15 cellular contexts compared by ENCODE assay signal in the genomic region with DNA sequence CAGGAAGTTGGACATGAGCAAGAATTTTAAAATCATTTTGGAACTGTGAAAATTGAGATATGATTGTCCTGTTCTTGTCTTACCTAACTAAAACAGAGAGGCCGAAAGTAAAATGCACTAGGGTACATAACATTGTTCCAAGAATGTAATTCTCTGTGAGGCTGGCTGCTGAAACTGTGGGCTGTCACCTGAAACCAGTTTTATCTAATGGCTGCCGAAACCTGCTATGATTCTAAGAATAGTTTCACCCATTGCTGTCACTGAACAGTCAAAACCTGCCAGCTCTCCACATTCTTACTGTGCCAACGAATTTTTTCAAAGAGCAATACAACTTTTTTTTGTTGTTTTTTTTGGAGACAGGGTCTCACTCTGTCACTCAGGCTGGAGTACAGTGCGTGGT.
DNase-seq lines count a peak whose midpoint lies in the region; ATAC-seq, FAIRE-seq and TF ChIP-seq lines count a peak whose summit lies in the region.
"Had no signal": no experiment of that assay in that cellular context is flagged by ENCODE, and none has a peak within 500 bp of the region (broad histone marks: within the 10 kb centered on the region; RNA-seq: fewer than 3 reads in every experiment).

No MANE protein-coding gene starts in this region.

- H3K9me3 ChIP-seq in mammary epithelial cell (replicated peaks; ENCODE audit: insufficient read depth, low read length) (no peaks in the 10 kb centered on the region), parathyroid adenoma (ENCODE audit: control insufficient read depth, low read length) (no peaks in the 10 kb centered on the region)
- H3K9me3 ChIP-seq: esophagus muscularis mucosa, right atrium auricular region had no signal

- intact Hi-C loops in mammary epithelial cell (cut with micrococcal nuclease) = no loop called here
- intact Hi-C loops in MCF 10A (cut with micrococcal nuclease) = no loop called here

- no peak overlapping the region for H3K27ac Mint-ChIP-seq in MCF 10A (ENCODE audit: low read depth, unreplicated experiment)
- no peak overlapping the region for H3K27ac Mint-ChIP-seq in activated naive CD8-positive, alpha-beta T cell treated with anti-CD3 and anti-CD28 coated beads for 36 hours
- H3K27ac Mint-ChIP-seq: activated CD8-positive, alpha-beta T cell treated with anti-CD3 and anti-CD28 coated beads for 36 hours; activated naive CD4-positive, alpha-beta T cell treated with anti-CD3 and anti-CD28 coated beads, Interleukin-2, amount 10 ng/mL, durations not matched to agents 7 days and 5 days had no signal

- H3K9me3 Mint-ChIP-seq in MCF 10A (ENCODE audit: unreplicated experiment) = peaks cover 7% of the 10 kb centered on the region
- no peaks in the 10 kb centered on the region for H3K9me3 Mint-ChIP-seq in activated naive CD8-positive, alpha-beta T cell treated with anti-CD3 and anti-CD28 coated beads for 36 hours
- H3K9me3 Mint-ChIP-seq: activated CD8-positive, alpha-beta T cell treated with anti-CD3 and anti-CD28 coated beads for 36 hours had no signal

- H2AFZ ChIP-seq in mammary epithelial cell (ENCODE audit: low read depth, low read length) = peak overlapping the region; percentile 28
- peak overlapping the region; percentile 40 for H2AFZ ChIP-seq in parathyroid adenoma

- H3K36me3 Mint-ChIP-seq in MCF 10A (ENCODE audit: insufficient read depth, unreplicated experiment) = no peaks in the 10 kb centered on the region
- H3K36me3 Mint-ChIP-seq in activated naive CD8-positive, alpha-beta T cell treated with anti-CD3 and anti-CD28 coated beads for 36 hours = no peaks in the 10 kb centered on the region
- H3K36me3 Mint-ChIP-seq: activated naive CD4-positive, alpha-beta T cell treated with anti-CD3 and anti-CD28 coated beads, Interleukin-2, amount 10 ng/mL, durations not matched to agents 7 days and 5 days had no signal

- no peaks in the 10 kb centered on the region for H4K20me1 ChIP-seq in mammary epithelial cell (ENCODE audit: insufficient read depth, low read length)

- POLR2A ChIA-PET in MCF 10A (lab: Yijun Ruan, JAX) = no interaction called here

- H3K36me3 ChIP-seq in mammary epithelial cell (ENCODE audit: insufficient read depth, low read length) = no peaks in the 10 kb centered on the region
- no peaks in the 10 kb centered on the region for H3K36me3 ChIP-seq in parathyroid adenoma (ENCODE audit: control insufficient read depth, insufficient read depth, low read length)
- H3K36me3 ChIP-seq: esophagus muscularis mucosa, right atrium auricular region had no signal

- H3K4me2 ChIP-seq in mammary epithelial cell (ENCODE audit: insufficient read depth, low read depth, low read length) (no peak overlapping the region), parathyroid adenoma (ENCODE audit: low read length) (no peak overlapping the region)

- no peaks in the 10 kb centered on the region for H3K4me1 Mint-ChIP-seq in MCF 10A (ENCODE audit: insufficient read depth, unreplicated experiment)
- H3K4me1 Mint-ChIP-seq in activated naive CD8-positive, alpha-beta T cell treated with anti-CD3 and anti-CD28 coated beads for 36 hours = no peaks in the 10 kb centered on the region
- H3K4me1 Mint-ChIP-seq: activated naive CD4-positive, alpha-beta T cell treated with anti-CD3 and anti-CD28 coated beads, Interleukin-2, amount 10 ng/mL, durations not matched to agents 7 days and 5 days had no signal

- CTCF ChIA-PET in mammary epithelial cell (lab: Charles Lee; ENCODE audit: low non-redundant PET) = no interaction called here
- CTCF ChIA-PET in MCF 10A (lab: Yijun Ruan, JAX) = interaction anchor here (0.6 kb wide), 1 partner anchor 11 kb away, joined by 3 read pairs; no protein-coding TSS in a partner anchor

- no peak for FAIRE-seq in GM12891 (lab: Jason Lieb, UNC)

- no peaks in the 10 kb centered on the region for H3K4me1 ChIP-seq in mammary epithelial cell (ENCODE audit: insufficient read depth, low read length)
- no peaks in the 10 kb centered on the region for H3K4me1 ChIP-seq in parathyroid adenoma
- H3K4me1 ChIP-seq: esophagus muscularis mucosa had no signal

- no TSS peak for BruUV-seq in mammary epithelial cell (replicated peaks; lab: Mats Ljungman, UMichigan)
- BruUV-seq in MCF 10A (replicated peaks; lab: Mats Ljungman, UMichigan) = no TSS peak

- 50% methylated on average over 4 of the region's 4 CpGs for WGBS in mammary epithelial cell (ENCODE audit: low coverage, missing lambda C conversion rate)

- H3K27me3 Mint-ChIP-seq in MCF 10A (ENCODE audit: insufficient read depth, unreplicated experiment) = no peaks in the 10 kb centered on the region
- H3K27me3 Mint-ChIP-seq in activated naive CD8-positive, alpha-beta T cell treated with anti-CD3 and anti-CD28 coated beads for 36 hours = no peaks in the 10 kb centered on the region
- H3K27me3 Mint-ChIP-seq: activated CD8-positive, alpha-beta T cell treated with anti-CD3 and anti-CD28 coated beads for 36 hours; activated naive CD4-positive, alpha-beta T cell treated with anti-CD3 and anti-CD28 coated beads, Interleukin-2, amount 10 ng/mL, durations not matched to agents 7 days and 5 days had no signal

- DNase-seq in mammary epithelial cell (no peak), MCF 10A (ENCODE audit: unreplicated experiment) (no peak), NCI-H2227 (lab: John Stamatoyannopoulos, UW; ENCODE audit: unreplicated experiment) (no peak), GM12891 (ENCODE audit: insufficient read length, low spot score) (no peak)
- DNase-seq in activated naive CD8-positive, alpha-beta T cell treated with anti-CD3 and anti-CD28 coated beads for 36 hours = no peak
- DNase-seq: activated CD8-positive, alpha-beta T cell treated with anti-CD3 and anti-CD28 coated beads for 36 hours; activated naive CD4-positive, alpha-beta T cell treated with anti-CD3 and anti-CD28 coated beads, Interleukin-2, amount 10 ng/mL, durations not matched to agents 7 days and 5 days; COR-L47; KG1 had no signal

- H3K4me3 ChIP-seq in mammary epithelial cell (replicated peaks in 1 of 3; ENCODE audit: insufficient read depth in 1 of 3, low read depth in 2 of 3, low read length in 3 of 3) = no peak overlapping the region
- no peak overlapping the region for H3K4me3 ChIP-seq in parathyroid adenoma (ENCODE audit: low read depth, low read length)
- H3K4me3 ChIP-seq: esophagus muscularis mucosa, right atrium auricular region had no signal

- no peak for TF ChIP-seq CTCF in mammary epithelial cell (conservative IDR thresholded peaks at IDR 0.05 in 1 of 2, IDR thresholded peaks at IDR 0.05 in 1 of 2; ENCODE audit: extremely low read depth in 1 of 2, insufficient read depth in 1 of 2, low read depth in 1 of 2, low read length in 2 of 2)
- no peak for TF ChIP-seq CTCF in MCF 10A (IDR thresholded peaks at IDR 0.05; ENCODE audit: unreplicated experiment)
- TF ChIP-seq CTCF in parathyroid adenoma (IDR thresholded peaks at IDR 0.05) = no peak

- no peaks in the 10 kb centered on the region for H3K79me2 ChIP-seq in mammary epithelial cell (ENCODE audit: insufficient read depth, low read length)
- no peaks in the 10 kb centered on the region for H3K79me2 ChIP-seq in parathyroid adenoma

- H3K27me3 ChIP-seq in mammary epithelial cell (ENCODE audit: insufficient read depth, low read length) = no peaks in the 10 kb centered on the region
- H3K27me3 ChIP-seq in parathyroid adenoma (ENCODE audit: control insufficient read depth, insufficient read depth, low read length) = no peaks in the 10 kb centered on the region
- H3K27me3 ChIP-seq: esophagus muscularis mucosa, right atrium auricular region had no signal

- TF ChIP-seq POLR2A in GM12891 (IDR thresholded peaks at IDR 0.05; ENCODE audit: low read depth, low read length) = no peak

- no peak overlapping the region for H3K4me3 Mint-ChIP-seq in MCF 10A (ENCODE audit: unreplicated experiment)
- no peak overlapping the region for H3K4me3 Mint-ChIP-seq in activated naive CD8-positive, alpha-beta T cell treated with anti-CD3 and anti-CD28 coated beads for 36 hours
- H3K4me3 Mint-ChIP-seq: activated CD8-positive, alpha-beta T cell treated with anti-CD3 and anti-CD28 coated beads for 36 hours; activated naive CD4-positive, alpha-beta T cell treated with anti-CD3 and anti-CD28 coated beads, Interleukin-2, amount 10 ng/mL, durations not matched to agents 7 days and 5 days had no signal

- dilution Hi-C loops in mammary epithelial cell (cut with HindIII; ENCODE audit: low sequenced_read_pairs) = no loop called here

- ATAC-seq in HG02571 (IDR thresholded peaks at IDR 0.05; ENCODE audit: unreplicated experiment) = peak; percentile 88
- ATAC-seq in HG03432 (IDR thresholded peaks at IDR 0.05; ENCODE audit: unreplicated experiment) = peak; percentile 95
- ATAC-seq: activated CD8-positive, alpha-beta T cell treated with anti-CD3 and anti-CD28 coated beads for 36 hours had no signal

- in situ Hi-C loops in mammary epithelial cell (cut with MboI; ENCODE audit: low sequenced_read_pairs in 2 of 2) = no loop called here

- H3K27ac ChIP-seq in mammary epithelial cell (ENCODE audit: insufficient read depth, low read depth, low read length) = no peak overlapping the region
- no peak overlapping the region for H3K27ac ChIP-seq in parathyroid adenoma
- H3K27ac ChIP-seq: 22Rv1, esophagus muscularis mucosa, right atrium auricular region had no signal

- no peak overlapping the region for H3K9ac ChIP-seq in mammary epithelial cell (ENCODE audit: insufficient read depth, low read length)
- no peak overlapping the region for H3K9ac ChIP-seq in parathyroid adenoma

TF ChIP-seq in GM12891, 5 proteins besides CTCF, POLR2A, EP300 and RAD21:
- no peak for TF ChIP-seq PAX5 (IDR thresholded peaks at IDR 0.05; ENCODE audit: insufficient read depth, low read length, severe bottlenecking)
- TF ChIP-seq POU2F2 (IDR thresholded peaks at IDR 0.05; ENCODE audit: low read depth, low read length) = no peak
- no peak for TF ChIP-seq POLR2AphosphoS5 (IDR thresholded peaks at IDR 0.05; ENCODE audit: low read depth, low read length)
- no peak for TF ChIP-seq TAF1 (IDR thresholded peaks at IDR 0.05; ENCODE audit: low read depth, low read length)
- no peak for TF ChIP-seq SPI1 (IDR thresholded peaks at IDR 0.05; ENCODE audit: low read depth, low read length)
TF ChIP-seq in GM12891: peak in this region for 0.
